Comparison of ENCODE assay signal across 6 cellular contexts in genomic region chr9:100396769-100397168, GRCh38.
"Had no signal": no experiment of that assay in that cellular context is flagged by ENCODE, and none has a peak within 500 bp of the region (broad histone marks: within the 10 kb centered on the region; RNA-seq: fewer than 3 reads in every experiment).

No MANE protein-coding gene starts in this region.

- FAIRE-seq: HTR-8/SVneo had no signal

- H3K4me2 ChIP-seq: KMS-11 had no signal

- DNase-seq: Karpas-422, KBM-7, KG1 had no signal

- H3K27ac ChIP-seq: HL-60, KMS-11 had no signal

- H3K9ac ChIP-seq: KMS-11 had no signal
